In the genomic region with DNA sequence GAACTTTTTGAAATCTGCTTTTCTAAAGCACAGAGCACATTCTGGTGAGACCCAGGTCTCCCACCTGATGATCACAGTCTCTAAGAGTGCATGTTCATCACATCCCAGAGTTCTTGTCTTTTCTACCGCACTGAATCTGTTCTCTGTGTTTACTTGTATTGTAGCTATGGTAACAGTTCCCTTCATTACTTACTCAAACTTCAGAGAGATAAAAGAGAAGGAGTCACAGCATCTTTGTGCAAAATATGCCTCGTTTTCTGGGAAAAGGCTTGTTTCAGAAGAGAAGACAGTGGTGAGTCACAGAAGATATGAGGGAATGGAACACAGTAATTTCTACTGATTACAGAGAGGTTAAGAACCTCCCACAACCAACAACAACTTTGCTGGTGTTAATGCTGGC, we compare ENCODE assay signal across 16 cellular contexts.
DNase-seq lines count a peak whose midpoint lies in the region; ATAC-seq and TF ChIP-seq lines count a peak whose summit lies in the region.
"Had no signal": no experiment of that assay in that cellular context is flagged by ENCODE, and none has a peak within 500 bp of the region (broad histone marks: within the 10 kb centered on the region; RNA-seq: fewer than 3 reads in every experiment).

No MANE protein-coding gene starts in this region.

- no peak overlapping the region for H3K4me3 Mint-ChIP-seq in endodermal cell
- no peak overlapping the region for H3K4me3 Mint-ChIP-seq in nephron progenitor cell
- H3K4me3 Mint-ChIP-seq in activated CD4-positive, alpha-beta memory T cell treated with anti-CD3 and anti-CD28 coated beads, Interleukin-2, amount 10 ng/mL, durations not matched to agents 7 days and 5 days, result no peak overlapping the region
- H3K4me3 Mint-ChIP-seq: activated CD8-positive, alpha-beta T cell treated with anti-CD3 and anti-CD28 coated beads, Interleukin-2, amount 10 ng/mL, durations not matched to agents 7 days and 5 days; activated T-helper 1 cell treated with anti-CD3 and anti-CD28 coated beads, Interleukin-12 subunit alpha, Interleukin-12 subunit beta, Interleukin-2, Interleukin-4 antibody, amounts not matched to agents 30 ng/mL and 10 ng/mL and 1 ng/mL, durations not matched to agents 14 hours and 24 hours and 36 hours had no signal

- H3K4me1 Mint-ChIP-seq in endodermal cell (peaks cover 50% of the 10 kb centered on the region), nephron progenitor cell (peaks cover 18% of the 10 kb centered on the region)
- peaks cover 3% of the 10 kb centered on the region for H3K4me1 Mint-ChIP-seq in activated CD4-positive, alpha-beta memory T cell treated with anti-CD3 and anti-CD28 coated beads, Interleukin-2, amount 10 ng/mL, durations not matched to agents 7 days and 5 days

- peak overlapping the region; percentile 14 for H3K27ac ChIP-seq in endodermal cell (ENCODE audit: low read depth, low read length)
- H3K27ac ChIP-seq: stomach, WERI-Rb-1 had no signal

- H3K27ac Mint-ChIP-seq in endodermal cell, result peak overlapping the region; percentile 90
- peak overlapping the region; percentile 78 for H3K27ac Mint-ChIP-seq in nephron progenitor cell
- H3K27ac Mint-ChIP-seq in activated CD4-positive, alpha-beta memory T cell treated with anti-CD3 and anti-CD28 coated beads, Interleukin-2, amount 10 ng/mL, durations not matched to agents 7 days and 5 days, result no peak overlapping the region
- H3K27ac Mint-ChIP-seq: activated CD8-positive, alpha-beta T cell treated with anti-CD3 and anti-CD28 coated beads, Interleukin-2, amount 10 ng/mL, durations not matched to agents 7 days and 5 days; activated T-helper 1 cell treated with anti-CD3 and anti-CD28 coated beads, Interleukin-12 subunit alpha, Interleukin-12 subunit beta, Interleukin-2, Interleukin-4 antibody, amounts not matched to agents 30 ng/mL and 10 ng/mL and 1 ng/mL, durations not matched to agents 14 hours and 24 hours and 36 hours had no signal

- DNase-seq in ELF-1 (ENCODE audit: low read depth, low spot score) (peak; percentile 9), M059J (ENCODE audit: low read depth) (peak; percentile 58), endodermal cell (no peak), nephron progenitor cell (no peak), NCI-H69 (lab: John Stamatoyannopoulos, UW) (no peak)
- DNase-seq in activated CD4-positive, alpha-beta memory T cell treated with anti-CD3 and anti-CD28 coated beads, Interleukin-2, amount 10 ng/mL, durations not matched to agents 7 days and 5 days, result no peak
- DNase-seq: activated CD8-positive, alpha-beta T cell treated with anti-CD3 and anti-CD28 coated beads, Interleukin-2, amount 10 ng/mL, durations not matched to agents 7 days and 5 days; anterior cingulate cortex; MM.1S; NCI-H187 treated with DMSO at 0.1 percent for 48 hours; NCI-H510A treated with DMSO at 0.1 percent for 48 hours; stomach; WERI-Rb-1 had no signal

- H3K27me3 Mint-ChIP-seq in endodermal cell (ENCODE audit: insufficient read depth) (peaks cover 4% of the 10 kb centered on the region), nephron progenitor cell (ENCODE audit: low read depth, poor library complexity) (no peaks in the 10 kb centered on the region)
- no peaks in the 10 kb centered on the region for H3K27me3 Mint-ChIP-seq in activated CD4-positive, alpha-beta memory T cell treated with anti-CD3 and anti-CD28 coated beads, Interleukin-2, amount 10 ng/mL, durations not matched to agents 7 days and 5 days

- peaks cover 17% of the 10 kb centered on the region for H3K4me1 ChIP-seq in endodermal cell (ENCODE audit: control insufficient read depth, insufficient read depth, low read length)
- H3K4me1 ChIP-seq: stomach had no signal

- H3K27me3 ChIP-seq in endodermal cell (ENCODE audit: control insufficient read depth, insufficient read depth, low read length, poor library complexity, severe bottlenecking), result no peaks in the 10 kb centered on the region
- H3K27me3 ChIP-seq: stomach had no signal

- H3K9ac ChIP-seq in endodermal cell (ENCODE audit: extremely low read depth, low read length, poor library complexity, severe bottlenecking), result peak overlapping the region; percentile 65

- 75% methylated on average over 2 of the region's 2 CpGs; no CpG with 5 or more reads in 1 of the 2 experiments for WGBS in endodermal cell (ENCODE audit: insufficient coverage in 1 of 2, insufficient read length in 1 of 2), 2 experiments

- no peaks in the 10 kb centered on the region for H3K9me3 Mint-ChIP-seq in endodermal cell
- H3K9me3 Mint-ChIP-seq in nephron progenitor cell, result peaks cover 5% of the 10 kb centered on the region
- H3K9me3 Mint-ChIP-seq in activated CD4-positive, alpha-beta memory T cell treated with anti-CD3 and anti-CD28 coated beads, Interleukin-2, amount 10 ng/mL, durations not matched to agents 7 days and 5 days, result peaks cover 2% of the 10 kb centered on the region

- POLR2A ChIA-PET in activated CD4-positive, alpha-beta memory T cell treated with anti-CD3 and anti-CD28 coated beads, Interleukin-2, amount 10 ng/mL, durations not matched to agents 7 days and 5 days (lab: Charles Lee), result no interaction called here

- TF ChIP-seq CTCF in endodermal cell (conservative IDR thresholded peaks at IDR 0.05) (no peak), nephron progenitor cell (IDR thresholded peaks at IDR 0.05) (no peak)

- no peaks in the 10 kb centered on the region for H3K36me3 ChIP-seq in endodermal cell (ENCODE audit: control insufficient read depth, insufficient read depth, low read length)
- H3K36me3 ChIP-seq: stomach, WERI-Rb-1 had no signal

- no peak overlapping the region for H3K4me3 ChIP-seq in endodermal cell (ENCODE audit: low read length)
- H3K4me3 ChIP-seq: stomach had no signal

- ATAC-seq in GM18909 (IDR thresholded peaks at IDR 0.05; ENCODE audit: poor library complexity, unreplicated experiment) (no peak), HG03045 (IDR thresholded peaks at IDR 0.05; ENCODE audit: unreplicated experiment) (no peak)
- ATAC-seq: activated CD8-positive, alpha-beta T cell treated with anti-CD3 and anti-CD28 coated beads, Interleukin-2, amount 10 ng/mL, durations not matched to agents 7 days and 5 days had no signal

- no peaks in the 10 kb centered on the region for H3K36me3 Mint-ChIP-seq in endodermal cell (ENCODE audit: low read depth)
- H3K36me3 Mint-ChIP-seq in nephron progenitor cell (ENCODE audit: low read depth), result peaks cover 7% of the 10 kb centered on the region
- H3K36me3 Mint-ChIP-seq in activated CD4-positive, alpha-beta memory T cell treated with anti-CD3 and anti-CD28 coated beads, Interleukin-2, amount 10 ng/mL, durations not matched to agents 7 days and 5 days (ENCODE audit: low read depth), result no peaks in the 10 kb centered on the region

- CTCF ChIA-PET in activated CD4-positive, alpha-beta memory T cell treated with anti-CD3 and anti-CD28 coated beads, Interleukin-2, amount 10 ng/mL, durations not matched to agents 7 days and 5 days (lab: Charles Lee), result no interaction called here

- no peaks in the 10 kb centered on the region for H3K9me3 ChIP-seq in endodermal cell (ENCODE audit: control insufficient read depth, low read length)
- H3K9me3 ChIP-seq: stomach had no signal

Comparison
In these comparisons a context has a peak if more than half of its experiments do, and no peak if none do; other contexts are left out.
1. DNase-seq: peak in ELF-1 (single experiment) and M059J (single experiment); none in endodermal cell (single experiment), nephron progenitor cell (single experiment), activated CD4-positive, alpha-beta memory T cell treated with anti-CD3 and anti-CD28 coated beads, Interleukin-2, amount 10 ng/mL, durations not matched to agents 7 days and 5 days (single experiment) and NCI-H69 (single experiment).